In genomic region chrX:3532571-3532970, GRCh38 we compare ENCODE assay signal across 23 cellular contexts.
DNase-seq lines count a peak whose midpoint lies in the region; ATAC-seq, FAIRE-seq and TF ChIP-seq lines count a peak whose summit lies in the region.
"Had no signal": no experiment of that assay in that cellular context is flagged by ENCODE, and none has a peak within 500 bp of the region (broad histone marks: within the 10 kb centered on the region; RNA-seq: fewer than 3 reads in every experiment).

No MANE protein-coding gene starts in this region.

- no peak overlapping the region for H2AFZ ChIP-seq in GM23338

- peaks cover 6% of the 10 kb centered on the region for H3K36me3 Mint-ChIP-seq in GM23338 (ENCODE audit: low read depth)
- H3K36me3 Mint-ChIP-seq: CD4-positive, CD25-positive, alpha-beta regulatory T cell had no signal

- no peaks in the 10 kb centered on the region for H3K9me3 ChIP-seq in gastroesophageal sphincter
- H3K9me3 ChIP-seq: BE2C, Caco-2, MG63 had no signal

- H3K27ac ChIP-seq in GM23338 (ENCODE audit: low read depth) (no peak overlapping the region), foreskin keratinocyte (no peak overlapping the region), gastroesophageal sphincter (no peak overlapping the region)

- H3K4me1 Mint-ChIP-seq in GM23338 = peaks cover 15% of the 10 kb centered on the region
- H3K4me1 Mint-ChIP-seq: CD4-positive, CD25-positive, alpha-beta regulatory T cell had no signal

- TF ChIP-seq CTCF in GM23338 (conservative IDR thresholded peaks at IDR 0.05; ENCODE audit: low read depth in 2 of 2) = no peak
- no peak for TF ChIP-seq CTCF in foreskin keratinocyte (conservative IDR thresholded peaks at IDR 0.05)
- no peak for TF ChIP-seq CTCF in gastroesophageal sphincter (IDR thresholded peaks at IDR 0.05)

- H3K4me3 ChIP-seq in GM23338 (no peak overlapping the region), gastroesophageal sphincter (no peak overlapping the region)
- H3K4me3 ChIP-seq: MG63 had no signal

- H3K79me2 ChIP-seq in GM23338 (replicated peaks; ENCODE audit: insufficient read depth) = no peaks in the 10 kb centered on the region

- no peaks in the 10 kb centered on the region for H3K36me3 ChIP-seq in GM23338 (ENCODE audit: insufficient read depth)
- H3K36me3 ChIP-seq in gastroesophageal sphincter = no peaks in the 10 kb centered on the region
- H3K36me3 ChIP-seq: BE2C, MG63 had no signal

- no peaks in the 10 kb centered on the region for H3K27me3 ChIP-seq in GM23338 (ENCODE audit: insufficient read depth)
- H3K27me3 ChIP-seq in foreskin keratinocyte = no peaks in the 10 kb centered on the region
- no peaks in the 10 kb centered on the region for H3K27me3 ChIP-seq in gastroesophageal sphincter
- H3K27me3 ChIP-seq: BE2C, MG63 had no signal

- 60 to 88% methylated on average over 1 to 2 of the region's 2 CpGs for WGBS in gastroesophageal sphincter (ENCODE audit: low coverage in 1 of 2), 2 donors

- no peak for TF ChIP-seq EP300 in gastroesophageal sphincter (IDR thresholded peaks at IDR 0.05)

- H3K4me2 ChIP-seq in GM23338 = no peak overlapping the region

- no peak for TF ChIP-seq POLR2A in gastroesophageal sphincter (IDR thresholded peaks at IDR 0.05)

- H3K27ac Mint-ChIP-seq in GM23338 = peak overlapping the region; percentile 87
- H3K27ac Mint-ChIP-seq: CD4-positive, CD25-positive, alpha-beta regulatory T cell had no signal

- H3K9me3 Mint-ChIP-seq in GM23338 = peaks cover 11% of the 10 kb centered on the region

- DNase-seq in GM23338 (ENCODE audit: low spot score) (peak; percentile 4), RCC 7860 (ENCODE audit: low spot score) (peak; percentile 37), foreskin keratinocyte (no peak), renal cortical epithelial cell (ENCODE audit: low read depth) (peak; percentile 53), COLO668 (lab: John Stamatoyannopoulos, UW; ENCODE audit: unreplicated experiment) (no peak)
- DNase-seq: BE2C; Caco-2; CD4-positive, CD25-positive, alpha-beta regulatory T cell; DMS153; GDM1; IMR-90; Karpas-422; MG63; NCI-H1048; NCI-H1436; NCI-H2029; NCI-H345; NCI-H524 treated with DMSO at 0.1 percent for 48 hours had no signal

- H3K27me3 Mint-ChIP-seq in GM23338 (ENCODE audit: insufficient read depth, low read depth, poor library complexity) = peaks cover 9% of the 10 kb centered on the region

- H4K20me1 ChIP-seq in GM23338 (replicated peaks; ENCODE audit: insufficient read depth) = no peaks in the 10 kb centered on the region

- ATAC-seq in GM23338 (no peak), foreskin keratinocyte (peak; percentile 32), HG02571 (IDR thresholded peaks at IDR 0.05; ENCODE audit: unreplicated experiment) (no peak), gastroesophageal sphincter (no peak)
- ATAC-seq: Panc1 had no signal

- H3K9me2 ChIP-seq in GM23338 (ENCODE audit: insufficient read depth) = no peaks in the 10 kb centered on the region

- no peaks in the 10 kb centered on the region for H3F3A ChIP-seq in GM23338 (replicated peaks; ENCODE audit: low read depth)

- no peak overlapping the region for H3K4me3 Mint-ChIP-seq in GM23338
- H3K4me3 Mint-ChIP-seq: CD4-positive, CD25-positive, alpha-beta regulatory T cell had no signal

- FAIRE-seq in RCC 7860 (lab: Jason Lieb, UNC) = peak; percentile 58
- FAIRE-seq: A204.1, HTR-8/SVneo had no signal

- H3K4me1 ChIP-seq in GM23338 (ENCODE audit: insufficient read depth) = peaks cover 10% of the 10 kb centered on the region; the same call in 1 of the 2 replicates
- H3K4me1 ChIP-seq in foreskin keratinocyte = no peaks in the 10 kb centered on the region
- no peaks in the 10 kb centered on the region for H3K4me1 ChIP-seq in gastroesophageal sphincter
- H3K4me1 ChIP-seq: BE2C, Caco-2 had no signal

TF ChIP-seq in GM23338, 12 proteins besides CTCF, POLR2A, EP300 and RAD21 (continues in another document):
- TF ChIP-seq JUNB (IDR thresholded peaks at IDR 0.05; ENCODE audit: unreplicated experiment) (no peak), ZNF114 (CRISPR knock-in tag; IDR thresholded peaks at IDR 0.05) (no peak), CREB1 (CRISPR knock-in tag; IDR thresholded peaks at IDR 0.05; ENCODE audit: low read depth) (no peak), ETS1 (IDR thresholded peaks at IDR 0.05) (no peak), EZH2 (IDR thresholded peaks at IDR 0.05; ENCODE audit: low read depth, unreplicated experiment) (no peak), ZNF331 (CRISPR knock-in tag; IDR thresholded peaks at IDR 0.05; ENCODE audit: low read depth) (no peak), STAT1 (IDR thresholded peaks at IDR 0.05; ENCODE audit: unreplicated experiment) (no peak), POLR2AphosphoS5 (IDR thresholded peaks at IDR 0.05; ENCODE audit: low read depth) (no peak), EZH2phosphoT487 (IDR thresholded peaks at IDR 0.05; ENCODE audit: unreplicated experiment) (no peak), REST (IDR thresholded peaks at IDR 0.05; ENCODE audit: unreplicated experiment) (no peak)

Comparison
In these comparisons a context has a peak if more than half of its experiments do, and no peak if none do; other contexts are left out.
1. DNase-seq: peak in GM23338 (single experiment), RCC 7860 (single experiment) and renal cortical epithelial cell (single experiment); none in foreskin keratinocyte (0 of 2) and COLO668 (single experiment).